16 cellular contexts compared by ENCODE assay signal in the genomic region with DNA sequence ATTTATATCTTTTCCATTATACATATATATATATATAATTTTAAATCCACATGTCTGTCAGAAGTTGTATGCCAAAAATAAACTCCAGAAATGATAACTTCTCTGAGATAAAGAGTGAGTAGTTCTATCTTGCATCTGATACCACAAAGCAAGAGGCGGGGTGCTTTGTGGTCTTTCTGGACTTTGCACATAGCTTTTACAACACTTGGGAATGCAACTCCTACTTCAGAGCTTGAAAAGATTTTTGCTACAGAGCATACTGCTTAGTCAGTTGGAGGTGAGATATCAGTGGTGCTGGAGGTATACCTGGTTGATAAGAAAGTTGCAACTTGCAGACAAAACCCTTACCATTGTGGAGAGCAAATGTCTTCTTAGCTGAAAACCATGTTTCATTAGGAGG.
DNase-seq lines count a peak whose midpoint lies in the region; TF ChIP-seq lines count a peak whose summit lies in the region.
"Had no signal": no experiment of that assay in that cellular context is flagged by ENCODE, and none has a peak within 500 bp of the region (broad histone marks: within the 10 kb centered on the region; RNA-seq: fewer than 3 reads in every experiment).

No MANE protein-coding gene starts in this region.

- no TSS peak for BruUV-seq in Caco-2 (replicated peaks; lab: Mats Ljungman, UMichigan)

- H3K9me3 ChIP-seq in Caco-2, result no peaks in the 10 kb centered on the region
- H3K9me3 ChIP-seq: A549; BLaER1 treated with 17β-estradiol and CSF1 and Interleukin-3, amounts not matched to agents 10 nM and 100 nM had no signal

- H3K27ac Mint-ChIP-seq in Caco-2 (ENCODE audit: unreplicated experiment), result peak overlapping the region; percentile 32
- H3K27ac Mint-ChIP-seq: B cell; CD4-positive, alpha-beta T cell; CD8-positive, alpha-beta T cell had no signal

- peaks cover 9% of the 10 kb centered on the region for H3K36me3 Mint-ChIP-seq in Caco-2 (ENCODE audit: insufficient read depth, unreplicated experiment)
- H3K36me3 Mint-ChIP-seq: CD8-positive, alpha-beta T cell had no signal

- no peak overlapping the region for H3K4me3 ChIP-seq in Caco-2 (ENCODE audit: low read depth, low read length)
- H3K4me3 ChIP-seq: A549; BLaER1 treated with 17β-estradiol and CSF1 and Interleukin-3, amounts not matched to agents 10 nM and 100 nM had no signal

- POLR2A ChIA-PET in Caco-2 (lab: Charles Lee), result interaction anchor here (0.7 kb wide), 1 partner anchor 327 kb away, joined by 3 read pairs; no protein-coding TSS in a partner anchor

- intact Hi-C loops in Caco-2 (cut with micrococcal nuclease; ENCODE audit: unreplicated experiment), result loop anchor here (10.0 kb wide), 1 partner anchor 212 kb away; no protein-coding TSS in a partner anchor

- DNase-seq in Caco-2, result peak; percentile 57 to 71
- DNase-seq in amniotic epithelial cell (ENCODE audit: low read depth), result peak; percentile 45
- peak; percentile 1 for DNase-seq in myocyte (ENCODE audit: low read depth)
- DNase-seq in OCI-M1 (lab: John Stamatoyannopoulos, UW), result no peak
- DNase-seq in MV-4-11 (lab: John Stamatoyannopoulos, UW), result no peak
- DNase-seq: AML-193; CD4-positive, alpha-beta T cell; CD8-positive, alpha-beta T cell; DMS 273 treated with DMSO at 0.1 percent for 48 hours; DMS153; DMS53; DMS79 treated with DMSO at 0.1 percent for 48 hours; GF-D8 had no signal

- peaks cover 20% of the 10 kb centered on the region for H3K9me3 Mint-ChIP-seq in Caco-2 (ENCODE audit: unreplicated experiment)

- peaks cover 37% of the 10 kb centered on the region for H3K4me1 ChIP-seq in Caco-2
- H3K4me1 ChIP-seq: A549 had no signal

- CTCF ChIA-PET in Caco-2 (lab: Charles Lee), result no interaction called here

- no peaks in the 10 kb centered on the region for H3K36me3 ChIP-seq in Caco-2 (ENCODE audit: control insufficient read depth, insufficient read depth, low read length)
- H3K36me3 ChIP-seq: BLaER1 treated with 17β-estradiol and CSF1 and Interleukin-3, amounts not matched to agents 10 nM and 100 nM had no signal

- TF ChIP-seq CTCF in Caco-2 (IDR thresholded peaks at IDR 0.05; ENCODE audit: insufficient read depth in 1 of 2, low read depth in 1 of 2, low read length in 1 of 2, severe bottlenecking in 1 of 2, unreplicated experiment in 1 of 2), result no peak

- peaks cover 38% of the 10 kb centered on the region for H3K4me1 Mint-ChIP-seq in Caco-2 (ENCODE audit: low read depth, unreplicated experiment)
- H3K4me1 Mint-ChIP-seq: B cell had no signal

- H3K27me3 ChIP-seq in Caco-2 (replicated peaks; ENCODE audit: control insufficient read depth, insufficient read depth, low read length), result no peaks in the 10 kb centered on the region
- H3K27me3 ChIP-seq: BLaER1 treated with 17β-estradiol and CSF1 and Interleukin-3, amounts not matched to agents 10 nM and 100 nM had no signal

- no peak overlapping the region for H3K4me3 Mint-ChIP-seq in Caco-2 (ENCODE audit: unreplicated experiment)
- H3K4me3 Mint-ChIP-seq: B cell; CD4-positive, alpha-beta T cell; CD8-positive, alpha-beta T cell had no signal

- no peaks in the 10 kb centered on the region for H3K27me3 Mint-ChIP-seq in Caco-2 (ENCODE audit: insufficient read depth, unreplicated experiment)
- H3K27me3 Mint-ChIP-seq: B cell; CD4-positive, alpha-beta T cell had no signal

Comparison
In these comparisons a context has a peak if more than half of its experiments do, and no peak if none do; other contexts are left out.
1. DNase-seq: peak in Caco-2 (2 of 2), amniotic epithelial cell (single experiment) and myocyte (single experiment); none in OCI-M1 (single experiment) and MV-4-11 (single experiment).